ENCODE assay signal across 28 cellular contexts in genomic region chr11:69164824-69165223, GRCh38.
"Had no signal": no experiment of that assay in that cellular context is flagged by ENCODE, and none has a peak within 500 bp of the region (broad histone marks: within the 10 kb centered on the region; RNA-seq: fewer than 3 reads in every experiment).

No MANE protein-coding gene starts in this region.

- ATAC-seq: activated CD8-positive, alpha-beta memory T cell treated with anti-CD3 and anti-CD28 coated beads, Interleukin-2, amount 10 ng/mL, durations not matched to agents 7 days and 5 days; activated CD8-positive, alpha-beta T cell treated with anti-CD3 and anti-CD28 coated beads, Interleukin-2, amount 10 ng/mL, durations not matched to agents 7 days and 5 days; activated naive CD8-positive, alpha-beta T cell treated with anti-CD3 and anti-CD28 coated beads, Interleukin-2, amount 50 U/mL, for 24 hours had no signal

- H3K27me3 ChIP-seq: ascending aorta, cardiac muscle cell had no signal

- DNase-seq: activated B cell treated with CpG ODN at 0.5 μM for 24 hours; activated CD4-positive, alpha-beta memory T cell treated with anti-CD3 and anti-CD28 coated beads, Interleukin-2, amount 10 ng/mL, durations not matched to agents 7 days and 5 days; activated CD4-positive, alpha-beta T cell treated with anti-CD3 and anti-CD28 coated beads for 4 hours; activated CD4-positive, alpha-beta T cell treated with anti-CD3 and anti-CD28 coated beads, Interleukin-2, amount 10 ng/mL, durations not matched to agents 24 days and 14 days; activated CD4-positive, alpha-beta T cell treated with anti-CD3 and anti-CD28 coated beads, Interleukin-2, amount 50 U/mL, for 48 hours; activated CD4-positive, CD25-positive, alpha-beta regulatory T cell treated with anti-CD3 and anti-CD28 coated beads, Interleukin-2, amount 50 U/mL, for 72 hours; activated CD8-positive, alpha-beta memory T cell treated with anti-CD3 and anti-CD28 coated beads for 24 hours; activated CD8-positive, alpha-beta memory T cell treated with anti-CD3 and anti-CD28 coated beads, Interleukin-2, amount 10 ng/mL, durations not matched to agents 7 days and 5 days; activated CD8-positive, alpha-beta memory T cell treated with anti-CD3 and anti-CD28 coated beads, Interleukin-2, amount 50 U/mL, for 48 hours; activated CD8-positive, alpha-beta T cell treated with anti-CD3 and anti-CD28 coated beads, Interleukin-2, amount 10 ng/mL, durations not matched to agents 7 days and 5 days; activated effector memory CD4-positive, alpha-beta T cell treated with Interleukin-2 at 50 U/mL for 16 hours; activated gamma-delta T cell; activated naive CD4-positive, alpha-beta T cell treated with anti-CD3 and anti-CD28 coated beads, Interleukin-2, amount 10 ng/mL, durations not matched to agents 7 days and 5 days; activated naive CD4-positive, alpha-beta T cell treated with Interleukin-2 at 50 U/mL for 16 hours; activated naive CD8-positive, alpha-beta T cell treated with anti-CD3 and anti-CD28 coated beads, Interleukin-2, amount 10 ng/mL, durations not matched to agents 7 days and 5 days; activated naive CD8-positive, alpha-beta T cell treated with anti-CD3 and anti-CD28 coated beads, Interleukin-2, amount 50 U/mL, for 24 hours; activated T-cell treated with anti-CD3 and anti-CD28 coated beads, Interleukin-2, amount 50 U/mL, for 24 hours; activated T-cell treated with anti-CD3 and anti-CD28 coated beads, Interleukin-2, amount 50 U/mL, for 48 hours; amygdala; anterior cingulate cortex; caudate nucleus; cerebellar nuclear complex; T-helper 1 cell; T-helper 2 cell; T-helper 9 cell had no signal

- H3K27ac ChIP-seq: ascending aorta, cardiac muscle cell, VCaP had no signal

- H3K36me3 ChIP-seq: ascending aorta, cardiac muscle cell had no signal

- H3K4me3 ChIP-seq: ascending aorta, cardiac muscle cell had no signal
